27 cellular contexts compared by ENCODE assay signal in genomic region chr13:24497742-24498141, GRCh38.
"Had no signal": no experiment of that assay in that cellular context is flagged by ENCODE, and none has a peak within 500 bp of the region (broad histone marks: within the 10 kb centered on the region; RNA-seq: fewer than 3 reads in every experiment).

No MANE protein-coding gene starts in this region.

- FAIRE-seq: islet of Langerhans had no signal

- DNase-seq: colonic mucosa; effector memory CD4-positive, alpha-beta T cell; erythroblast; esophagus squamous epithelium; foreskin melanocyte; glutamatergic neuron; heart right ventricle; hippocampal formation; mesendoderm; midbrain; natural killer cell; occipital lobe; ovary; posterior cingulate gyrus; psoas muscle; right cardiac atrium; stimulated activated CD4-positive, alpha-beta T cell treated with anti-CD3 and anti-CD28 coated beads, Interleukin-15, amount 100 ng/mL, for 24 hours; stimulated activated CD4-positive, alpha-beta T cell treated with anti-CD3 and anti-CD28 coated beads, Interleukin-2, amount 100 ng/mL, for 48 hours; stimulated activated CD8-positive, alpha-beta memory T cell treated with anti-CD3 and anti-CD28 coated beads, Interleukin-4, amount 100 ng/mL, for 48 hours; stimulated activated naive CD4-positive, alpha-beta T cell; stimulated activated naive CD8-positive, alpha-beta T cell treated with anti-CD3 and anti-CD28 coated beads, Interleukin-15, amount 100 ng/mL, for 72 hours; transverse colon; upper lobe of right lung; uterus had no signal

- H3K27ac ChIP-seq: colonic mucosa, esophagus squamous epithelium, heart right ventricle, ovary, psoas muscle, skin epidermis, suprapubic skin, transverse colon, upper lobe of right lung, uterus had no signal

- ATAC-seq: heart right ventricle; natural killer cell; psoas muscle; right cardiac atrium; stimulated activated naive CD8-positive, alpha-beta T cell treated with anti-CD3 and anti-CD28 coated beads, Interleukin-15, amount 100 ng/mL, for 72 hours; upper lobe of right lung had no signal

- H3K4me3 ChIP-seq: colonic mucosa, esophagus squamous epithelium, heart right ventricle, ovary, psoas muscle, skin epidermis, suprapubic skin, transverse colon, upper lobe of right lung, uterus had no signal

- H3K27me3 ChIP-seq: colonic mucosa, esophagus squamous epithelium, heart right ventricle, ovary, suprapubic skin, transverse colon, upper lobe of right lung, uterus had no signal

- H3K4me1 ChIP-seq: colonic mucosa, psoas muscle, upper lobe of right lung, uterus had no signal

- H3K36me3 ChIP-seq: ovary, uterus had no signal

- H3K9me3 ChIP-seq: colonic mucosa, esophagus squamous epithelium, heart right ventricle, ovary, psoas muscle, suprapubic skin, transverse colon, upper lobe of right lung, uterus had no signal
